In genomic region chr14:22979748-22980392, GRCh38 we compare ENCODE assay signal across 9 cellular contexts. TPM values are rescaled to one million over a fixed set of nuclear protein-coding genes. Genes with fewer than 3 reads are reported as not detected.
DNase-seq lines count a peak whose midpoint lies in the region; ATAC-seq and TF ChIP-seq lines count a peak whose summit lies in the region.
"Had no signal": no experiment of that assay in that cellular context is flagged by ENCODE, and none has a peak within 500 bp of the region (broad histone marks: within the 10 kb centered on the region; RNA-seq: fewer than 3 reads in every experiment).

No MANE protein-coding gene starts in this region.

- H3K9me3 Mint-ChIP-seq in activated CD8-positive, alpha-beta memory T cell treated with anti-CD3 and anti-CD28 coated beads, Interleukin-2, amount 10 ng/mL, durations not matched to agents 7 days and 5 days (ENCODE audit: low read depth): no peaks in the 10 kb centered on the region

- peaks cover 25% of the 10 kb centered on the region for H3K4me1 ChIP-seq in foreskin keratinocyte

- TF ChIP-seq CTCF in foreskin keratinocyte (conservative IDR thresholded peaks at IDR 0.05) (no peak), retinal pigment epithelial cell (conservative IDR thresholded peaks at IDR 0.05; ENCODE audit: low read depth, low read length) (no peak)

- no peak overlapping the region for H3K27ac Mint-ChIP-seq in T-helper 17 cell
- H3K27ac Mint-ChIP-seq in activated CD8-positive, alpha-beta memory T cell treated with anti-CD3 and anti-CD28 coated beads, Interleukin-2, amount 10 ng/mL, durations not matched to agents 7 days and 5 days: no peak overlapping the region

- H3K36me3 Mint-ChIP-seq in T-helper 17 cell (ENCODE audit: low read depth): peaks cover 2% of the 10 kb centered on the region
- peaks cover 2% of the 10 kb centered on the region for H3K36me3 Mint-ChIP-seq in activated CD8-positive, alpha-beta memory T cell treated with anti-CD3 and anti-CD28 coated beads, Interleukin-2, amount 10 ng/mL, durations not matched to agents 7 days and 5 days

- peak overlapping the region; percentile 74 for H3K4me3 Mint-ChIP-seq in T-helper 17 cell
- no peak overlapping the region for H3K4me3 Mint-ChIP-seq in activated CD8-positive, alpha-beta memory T cell treated with anti-CD3 and anti-CD28 coated beads, Interleukin-2, amount 10 ng/mL, durations not matched to agents 7 days and 5 days

- DNase-seq in GM03348 (ENCODE audit: low spot score): peak; percentile 8
- DNase-seq in T-helper 17 cell: no peak
- peak; percentile 79 to 84 for DNase-seq in foreskin keratinocyte
- no peak for DNase-seq in retinal pigment epithelial cell (ENCODE audit: low read depth)
- DNase-seq in activated CD4-positive, CD25-positive, alpha-beta regulatory T cell (lab: John Stamatoyannopoulos, UW): no peak
- DNase-seq in activated CD8-positive, alpha-beta memory T cell treated with anti-CD3 and anti-CD28 coated beads, Interleukin-2, amount 10 ng/mL, durations not matched to agents 7 days and 5 days: no peak
- DNase-seq: NCI-H146 had no signal

- peak overlapping the region; percentile 84 for H3K27ac ChIP-seq in foreskin keratinocyte

- peak overlapping the region; percentile 89 for H3K4me3 ChIP-seq in retinal pigment epithelial cell (ENCODE audit: low read length)

- H3K4me1 Mint-ChIP-seq in T-helper 17 cell: peaks cover 10% of the 10 kb centered on the region
- peaks cover 4% of the 10 kb centered on the region for H3K4me1 Mint-ChIP-seq in activated CD8-positive, alpha-beta memory T cell treated with anti-CD3 and anti-CD28 coated beads, Interleukin-2, amount 10 ng/mL, durations not matched to agents 7 days and 5 days

- ATAC-seq in T-helper 17 cell (no peak), foreskin keratinocyte (no peak), GM21825 (IDR thresholded peaks at IDR 0.05; ENCODE audit: unreplicated experiment) (no peak), HG02973 (IDR thresholded peaks at IDR 0.05; ENCODE audit: unreplicated experiment) (no peak)
- ATAC-seq in activated CD8-positive, alpha-beta memory T cell treated with anti-CD3 and anti-CD28 coated beads, Interleukin-2, amount 10 ng/mL, durations not matched to agents 7 days and 5 days: no peak

- CTCF ChIA-PET in activated CD8-positive, alpha-beta memory T cell treated with anti-CD3 and anti-CD28 coated beads, Interleukin-2, amount 10 ng/mL, durations not matched to agents 7 days and 5 days (lab: Charles Lee): interaction anchor here (25.7 kb wide), 1 partner anchor 80 kb away, joined by 867 read pairs; the partner anchor contains the start of gene CDH24

- H3K27me3 Mint-ChIP-seq in T-helper 17 cell: no peaks in the 10 kb centered on the region
- peaks cover 33% of the 10 kb centered on the region for H3K27me3 Mint-ChIP-seq in activated CD8-positive, alpha-beta memory T cell treated with anti-CD3 and anti-CD28 coated beads, Interleukin-2, amount 10 ng/mL, durations not matched to agents 7 days and 5 days

- no peaks in the 10 kb centered on the region for H3K9me3 ChIP-seq in T-helper 17 cell (ENCODE audit: control insufficient read depth, low read length, poor library complexity, severe bottlenecking)

- no peaks in the 10 kb centered on the region for H3K27me3 ChIP-seq in foreskin keratinocyte

RNA-seq across cellular contexts. Expression of gene AJUBA, which starts 2.5 kb away (rescaled TPM):
- total RNA-seq in T-helper 17 cell (1 to 10 TPM; 1.3 to 1.5 TPM), foreskin keratinocyte (157 and 164 TPM in 2 replicates)
- 93.6 and 105 TPM in 2 replicates for polyA plus RNA-seq in foreskin keratinocyte
- total RNA-seq in activated CD8-positive, alpha-beta memory T cell treated with anti-CD3 and anti-CD28 coated beads, Interleukin-2, amount 10 ng/mL, durations not matched to agents 7 days and 5 days: 1 to 10 TPM in 1 of 2 experiments, under 1 TPM in 1; 0.41 to 1.2 TPM

RNA-seq across cellular contexts. Expression of gene HAUS4, which starts 23.0 kb away (rescaled TPM):
- total RNA-seq in T-helper 17 cell: 10 to 100 TPM; 19.5 to 25.9 TPM
- 44.1 and 51.5 TPM in 2 replicates for total RNA-seq in foreskin keratinocyte
- polyA plus RNA-seq in foreskin keratinocyte: 36.2 and 54.1 TPM in 2 replicates
- total RNA-seq in activated CD8-positive, alpha-beta memory T cell treated with anti-CD3 and anti-CD28 coated beads, Interleukin-2, amount 10 ng/mL, durations not matched to agents 7 days and 5 days: 10 to 100 TPM; 57.0 to 77.9 TPM

RNA-seq across cellular contexts. Expression of gene C14orf93, which starts 30.1 kb away (rescaled TPM):
- 1 to 10 TPM; 9.0 to 9.1 TPM for total RNA-seq in T-helper 17 cell
- 7.9 and 9.2 TPM in 2 replicates for total RNA-seq in foreskin keratinocyte
- polyA plus RNA-seq in foreskin keratinocyte: 6.2 and 7.6 TPM in 2 replicates
- total RNA-seq in activated CD8-positive, alpha-beta memory T cell treated with anti-CD3 and anti-CD28 coated beads, Interleukin-2, amount 10 ng/mL, durations not matched to agents 7 days and 5 days: 10 to 100 TPM in 1 of 2 experiments, 1 to 10 TPM in 1; 9.0 to 12.6 TPM

RNA-seq across cellular contexts. Expression of gene PRMT5, which starts 50.7 kb away (rescaled TPM):
- 10 to 100 TPM; 22.8 to 33.9 TPM for total RNA-seq in T-helper 17 cell
- total RNA-seq in foreskin keratinocyte: 177 and 186 TPM in 2 replicates
- polyA plus RNA-seq in foreskin keratinocyte: 153 and 160 TPM in 2 replicates
- total RNA-seq in activated CD8-positive, alpha-beta memory T cell treated with anti-CD3 and anti-CD28 coated beads, Interleukin-2, amount 10 ng/mL, durations not matched to agents 7 days and 5 days: 10 to 100 TPM; 49.2 to 84.0 TPM

RNA-seq across cellular contexts. Expression of gene PSMB5, which starts 54.8 kb away (rescaled TPM):
- total RNA-seq in T-helper 17 cell (10 to 100 TPM; 17.6 to 19.9 TPM), foreskin keratinocyte (184 and 230 TPM in 2 replicates)
- 262 and 290 TPM in 2 replicates for polyA plus RNA-seq in foreskin keratinocyte
- total RNA-seq in activated CD8-positive, alpha-beta memory T cell treated with anti-CD3 and anti-CD28 coated beads, Interleukin-2, amount 10 ng/mL, durations not matched to agents 7 days and 5 days: 10 to 100 TPM; 66.7 to 95.3 TPM

Comparison
In these comparisons a context has a peak if more than half of its experiments do, and no peak if none do; other contexts are left out.
1. DNase-seq: peak in GM03348 (single experiment) and foreskin keratinocyte (2 of 2); none in T-helper 17 cell (0 of 3), retinal pigment epithelial cell (single experiment), activated CD4-positive, CD25-positive, alpha-beta regulatory T cell (0 of 4) and activated CD8-positive, alpha-beta memory T cell treated with anti-CD3 and anti-CD28 coated beads, Interleukin-2, amount 10 ng/mL, durations not matched to agents 7 days and 5 days (single experiment).
2. RNA of gene AJUBA, which starts 2.5 kb away (total RNA-seq): 157 to 164 TPM in foreskin keratinocyte; 1.3 to 1.5 TPM in T-helper 17 cell and 0.41 to 1.2 TPM in activated CD8-positive, alpha-beta memory T cell treated with anti-CD3 and anti-CD28 coated beads, Interleukin-2, amount 10 ng/mL, durations not matched to agents 7 days and 5 days; every median in the first group is over 10 times any median in the second.